In genomic region chr16:10964039-10964890, GRCh38 we compare ENCODE assay signal across 8 cellular contexts. TPM values are rescaled to one million over a fixed set of nuclear protein-coding genes. Genes with fewer than 3 reads are reported as not detected.
DNase-seq lines count a peak whose midpoint lies in the region; ATAC-seq lines count a peak whose summit lies in the region.

No MANE protein-coding gene starts in this region.

- H3K27ac Mint-ChIP-seq in activated CD4-positive, alpha-beta memory T cell treated with anti-CD3 and anti-CD28 coated beads, Interleukin-2, amount 10 ng/mL, durations not matched to agents 7 days and 5 days: peak overlapping the region; percentile 95
- peak overlapping the region; percentile 95 for H3K27ac Mint-ChIP-seq in memory B cell

- peak; percentile 50 for ATAC-seq in HG03439 (IDR thresholded peaks at IDR 0.05; ENCODE audit: unreplicated experiment)
- peak; percentile 36 for ATAC-seq in memory B cell (ENCODE audit: low read depth)

- H3K27me3 Mint-ChIP-seq in activated CD4-positive, alpha-beta memory T cell treated with anti-CD3 and anti-CD28 coated beads, Interleukin-2, amount 10 ng/mL, durations not matched to agents 7 days and 5 days: no peaks in the 10 kb centered on the region
- H3K27me3 Mint-ChIP-seq in memory B cell: no peaks in the 10 kb centered on the region

- CTCF ChIA-PET in activated CD4-positive, alpha-beta memory T cell treated with anti-CD3 and anti-CD28 coated beads, Interleukin-2, amount 10 ng/mL, durations not matched to agents 7 days and 5 days (lab: Charles Lee): interaction anchor here (0.5 to 12.6 kb wide), 51 partner anchors 8 to 1104 kb away, joined by 3 to 233 read pairs (median 5); partner anchors contain the start of genes SOCS1 and ZC3H7A

- H3K9me3 Mint-ChIP-seq in activated CD4-positive, alpha-beta memory T cell treated with anti-CD3 and anti-CD28 coated beads, Interleukin-2, amount 10 ng/mL, durations not matched to agents 7 days and 5 days: peaks cover 4% of the 10 kb centered on the region
- H3K9me3 Mint-ChIP-seq in memory B cell: no peaks in the 10 kb centered on the region

- peaks cover 40% of the 10 kb centered on the region for H3K36me3 Mint-ChIP-seq in activated CD4-positive, alpha-beta memory T cell treated with anti-CD3 and anti-CD28 coated beads, Interleukin-2, amount 10 ng/mL, durations not matched to agents 7 days and 5 days (ENCODE audit: low read depth)
- peaks cover 30% of the 10 kb centered on the region for H3K36me3 Mint-ChIP-seq in memory B cell

- peak; percentile 37 for DNase-seq in NK-92 treated with Interleukin-12 subunit alpha and Interleukin-12 subunit beta, amount 100 ng/mL, for 24 hours (lab: John Stamatoyannopoulos, UW)
- no peak for DNase-seq in NK-92 (lab: John Stamatoyannopoulos, UW; ENCODE audit: unreplicated experiment)
- peak; percentile 75 for DNase-seq in NCI-H774 (lab: John Stamatoyannopoulos, UW)
- peak; percentile 87 for DNase-seq in activated CD4-positive, alpha-beta memory T cell treated with anti-CD3 and anti-CD28 coated beads, Interleukin-2, amount 10 ng/mL, durations not matched to agents 7 days and 5 days
- DNase-seq in dermis blood vessel endothelial cell: peak; percentile 86
- peak; percentile 73 to 85 for DNase-seq in memory B cell (ENCODE audit: low spot score in 2 of 2)
- DNase-seq in stimulated activated CD8-positive, alpha-beta memory T cell treated with anti-CD3 and anti-CD28 coated beads, Interleukin-15, amount 100 ng/mL, for 24 hours (ENCODE audit: low read depth): peak; percentile 72

- H3K4me1 Mint-ChIP-seq in activated CD4-positive, alpha-beta memory T cell treated with anti-CD3 and anti-CD28 coated beads, Interleukin-2, amount 10 ng/mL, durations not matched to agents 7 days and 5 days: peaks cover 82% of the 10 kb centered on the region
- peaks cover 30% of the 10 kb centered on the region for H3K4me1 Mint-ChIP-seq in memory B cell

- H3K4me3 Mint-ChIP-seq in activated CD4-positive, alpha-beta memory T cell treated with anti-CD3 and anti-CD28 coated beads, Interleukin-2, amount 10 ng/mL, durations not matched to agents 7 days and 5 days: peak overlapping the region; percentile 57
- H3K4me3 Mint-ChIP-seq in memory B cell: peak overlapping the region; percentile 47

- POLR2A ChIA-PET in activated CD4-positive, alpha-beta memory T cell treated with anti-CD3 and anti-CD28 coated beads, Interleukin-2, amount 10 ng/mL, durations not matched to agents 7 days and 5 days (lab: Charles Lee): interaction anchor here (0.6 to 15.3 kb wide), 27 partner anchors 11 to 833 kb away, joined by 3 to 309 read pairs (median 3); partner anchors contain the start of genes CIITA, LITAF, SOCS1 and TXNDC11

RNA-seq across cellular contexts. Expression of gene CLEC16A, which starts 19.9 kb away (rescaled TPM):
- 10 to 100 TPM; 30.3 to 32.4 TPM for total RNA-seq in activated CD4-positive, alpha-beta memory T cell treated with anti-CD3 and anti-CD28 coated beads, Interleukin-2, amount 10 ng/mL, durations not matched to agents 7 days and 5 days
- 22.1 and 22.8 TPM in 2 replicates for total RNA-seq in dermis blood vessel endothelial cell

RNA-seq across cellular contexts. Expression of gene DEXI, which starts 22.0 kb away (rescaled TPM):
- total RNA-seq in activated CD4-positive, alpha-beta memory T cell treated with anti-CD3 and anti-CD28 coated beads, Interleukin-2, amount 10 ng/mL, durations not matched to agents 7 days and 5 days: 10 to 100 TPM; 24.2 to 24.7 TPM
- total RNA-seq in dermis blood vessel endothelial cell: 42.8 and 65.3 TPM in 2 replicates
